In genomic region chr22:49322231-49322630, GRCh38 we compare ENCODE assay signal across 14 cellular contexts.
"Had no signal": no experiment of that assay in that cellular context is flagged by ENCODE, and none has a peak within 500 bp of the region (broad histone marks: within the 10 kb centered on the region; RNA-seq: fewer than 3 reads in every experiment).

No MANE protein-coding gene starts in this region.

- H3K36me3 ChIP-seq: neutrophil, SJCRH30, transverse colon had no signal

- H3K9me3 ChIP-seq: neutrophil, SJCRH30, transverse colon had no signal

- H3K4me3 ChIP-seq: body of pancreas, SJCRH30, skin epidermis, transverse colon had no signal

- H3K27ac ChIP-seq: body of pancreas, neutrophil, SJCRH30, skin epidermis, transverse colon had no signal

- DNase-seq: activated B cell treated with CpG ODN at 0.5 μM for 24 hours; activated CD4-positive, alpha-beta T cell treated with anti-CD3 and anti-CD28 coated beads, Interleukin-2, amount 10 ng/mL, durations not matched to agents 7 days and 5 days; activated gamma-delta T cell treated with Interleukin-2 at 50 U/mL for 16 hours; activated naive CD8-positive, alpha-beta T cell treated with anti-CD3 and anti-CD28 coated beads for 36 hours; body of pancreas; left colon; mammary epithelial cell; naive thymus-derived CD4-positive, alpha-beta T cell; SJCRH30; stimulated activated CD4-positive, alpha-beta T cell treated with anti-CD3 and anti-CD28 coated beads, Interleukin-4, amount 100 ng/mL, for 24 hours; stimulated activated naive CD4-positive, alpha-beta T cell; transverse colon had no signal

- ATAC-seq: body of pancreas; left colon; naive thymus-derived CD4-positive, alpha-beta T cell had no signal

- H3K4me1 ChIP-seq: body of pancreas, SJCRH30, transverse colon had no signal
